ENCODE assay signal across 1 cellular context in genomic region chr9:5841771-5842339, GRCh38.
TF ChIP-seq lines count a peak whose summit lies in the region.

No MANE protein-coding gene starts in this region.

TF ChIP-seq in K562, 482 proteins besides CTCF, POLR2A, EP300 and RAD21:
- TF ChIP-seq CC2D1A (IDR thresholded peaks at IDR 0.05) (peak; percentile 69; the same call in 1 of the 2 replicates), ZNF316 (IDR thresholded peaks at IDR 0.05) (peak; percentile 57), MBD2 (IDR thresholded peaks at IDR 0.05; ENCODE audit: borderline replicate concordance, low read depth) (0 out of 2 replicates have a peak, but pooled peaks have one; percentile 21), NFYB (IDR thresholded peaks at IDR 0.05; ENCODE audit: extremely low read depth, insufficient read length) (peak; percentile 92), CBX1 (IDR thresholded peaks at IDR 0.05; ENCODE audit: low read depth) (0 out of 2 replicates have a peak, but pooled peaks have one; percentile 53), CHAMP1 (IDR thresholded peaks at IDR 0.05) (peak; percentile 53; the same call in 1 of the 2 replicates), RBM25 (IDR thresholded peaks at IDR 0.05; ENCODE audit: low read depth, low read length, severe bottlenecking) (peak; percentile 49)
TF ChIP-seq in K562: peak in this region for 7; not testable (repeated sequence) for 475.
